In genomic region chr3:133944641-133945441, GRCh38 we compare ENCODE assay signal across 8 cellular contexts. TPM values are rescaled to one million over a fixed set of nuclear protein-coding genes. Genes with fewer than 3 reads are reported as not detected.
DNase-seq lines count a peak whose midpoint lies in the region; FAIRE-seq and TF ChIP-seq lines count a peak whose summit lies in the region.

No MANE protein-coding gene starts in this region.

- no peak for TF ChIP-seq POLR2A in esophagus squamous epithelium (IDR thresholded peaks at IDR 0.05)

- H3K4me3 ChIP-seq in esophagus squamous epithelium, result no peak overlapping the region
- no peak overlapping the region for H3K4me3 ChIP-seq in parathyroid adenoma (ENCODE audit: low read depth, low read length)

- no peaks in the 10 kb centered on the region for H3K79me2 ChIP-seq in parathyroid adenoma

- H3K9ac ChIP-seq in parathyroid adenoma, result no peak overlapping the region

- intact Hi-C loops in esophagus squamous epithelium (cut with DNase I), result no loop called here

- H3K4me2 ChIP-seq in parathyroid adenoma (ENCODE audit: low read length), result no peak overlapping the region

- no peaks in the 10 kb centered on the region for H3K4me1 Mint-ChIP-seq in glutamatergic neuron (ENCODE audit: low read depth, unreplicated experiment)

- WGBS in esophagus squamous epithelium, 2 donors, result 19 to 57% methylated on average over 7 to 11 of the region's 13 CpGs

- no peak overlapping the region for H2AFZ ChIP-seq in parathyroid adenoma

- H3K27me3 ChIP-seq in esophagus squamous epithelium, result no peaks in the 10 kb centered on the region
- no peaks in the 10 kb centered on the region for H3K27me3 ChIP-seq in parathyroid adenoma (ENCODE audit: control insufficient read depth, insufficient read depth, low read length)

- H3K36me3 ChIP-seq in esophagus squamous epithelium, result no peaks in the 10 kb centered on the region
- no peaks in the 10 kb centered on the region for H3K36me3 ChIP-seq in parathyroid adenoma (ENCODE audit: control insufficient read depth, insufficient read depth, low read length)

- peak; percentile 93 for FAIRE-seq in RCC 7860 (lab: Jason Lieb, UNC)

- H3K27ac ChIP-seq in esophagus squamous epithelium (peak overlapping the region; percentile 37 to 85 (median 75)), parathyroid adenoma (peak overlapping the region; percentile 39)

- H3K27me3 Mint-ChIP-seq in glutamatergic neuron (ENCODE audit: unreplicated experiment), result peaks cover 3% of the 10 kb centered on the region

- DNase-seq in Daoy (ENCODE audit: low read depth), result peak; percentile 98
- DNase-seq in RCC 7860 (ENCODE audit: low spot score), result peak; percentile 96
- DNase-seq in esophagus squamous epithelium (lab: John Stamatoyannopoulos, UW), result no peak
- DNase-seq in HuH-7.5 (ENCODE audit: low spot score), result no peak
- no peak for DNase-seq in NCI-H2227 (lab: John Stamatoyannopoulos, UW; ENCODE audit: unreplicated experiment)
- no peak for DNase-seq in glutamatergic neuron
- no peak for DNase-seq in middle frontal gyrus (ENCODE audit: extremely low spot score, low spot score)

- no peaks in the 10 kb centered on the region for H3K36me3 Mint-ChIP-seq in glutamatergic neuron (ENCODE audit: unreplicated experiment)

- H3K27ac Mint-ChIP-seq in glutamatergic neuron (ENCODE audit: unreplicated experiment), result no peak overlapping the region

- no peaks in the 10 kb centered on the region for H3K9me3 ChIP-seq in esophagus squamous epithelium
- H3K9me3 ChIP-seq in parathyroid adenoma (ENCODE audit: control insufficient read depth, low read length), result no peaks in the 10 kb centered on the region

- H3K4me3 Mint-ChIP-seq in glutamatergic neuron (ENCODE audit: unreplicated experiment), result no peak overlapping the region

- peaks cover 3% of the 10 kb centered on the region for H3K9me3 Mint-ChIP-seq in glutamatergic neuron (ENCODE audit: unreplicated experiment)

- TF ChIP-seq CTCF in esophagus squamous epithelium (IDR thresholded peaks at IDR 0.05) (no peak), parathyroid adenoma (IDR thresholded peaks at IDR 0.05) (no peak), glutamatergic neuron (IDR thresholded peaks at IDR 0.05; ENCODE audit: partially characterized antibody, unreplicated experiment) (no peak)

- H3K4me1 ChIP-seq in esophagus squamous epithelium, result peaks cover 25 to 85% (median 35%) of the 10 kb centered on the region in 3 donors
- peaks cover 3% of the 10 kb centered on the region for H3K4me1 ChIP-seq in parathyroid adenoma

RNA-seq across cellular contexts. Expression of gene RAB6B, which starts 49.2 kb away (rescaled TPM):
- 1.1 and 1.4 TPM in 2 replicates for total RNA-seq in Daoy (2014; rRNA removed; shearing (Covaris generic))
- total RNA-seq in esophagus squamous epithelium (1 to 10 TPM in 2 of 4 donors, under 1 TPM in 2; 0.09 to 1.7 (median 0.68) TPM), glutamatergic neuron (ENCODE audit: unreplicated experiment) (222 TPM)

Comparison
In these comparisons a context has a peak if more than half of its experiments do, and no peak if none do; other contexts are left out.
1. DNase-seq: peak in Daoy (single experiment) and RCC 7860 (single experiment); none in esophagus squamous epithelium (single experiment), HuH-7.5 (single experiment), NCI-H2227 (single experiment), glutamatergic neuron (single experiment) and middle frontal gyrus (single experiment).
2. RNA of gene RAB6B, which starts 49.2 kb away (total RNA-seq): 222 TPM in glutamatergic neuron (single experiment); 1.1 to 1.4 TPM in Daoy and 0.09 to 1.7 TPM in esophagus squamous epithelium; every median in the first group is over 10 times any median in the second.